ENCODE assay signal across 17 cellular contexts in the genomic region with DNA sequence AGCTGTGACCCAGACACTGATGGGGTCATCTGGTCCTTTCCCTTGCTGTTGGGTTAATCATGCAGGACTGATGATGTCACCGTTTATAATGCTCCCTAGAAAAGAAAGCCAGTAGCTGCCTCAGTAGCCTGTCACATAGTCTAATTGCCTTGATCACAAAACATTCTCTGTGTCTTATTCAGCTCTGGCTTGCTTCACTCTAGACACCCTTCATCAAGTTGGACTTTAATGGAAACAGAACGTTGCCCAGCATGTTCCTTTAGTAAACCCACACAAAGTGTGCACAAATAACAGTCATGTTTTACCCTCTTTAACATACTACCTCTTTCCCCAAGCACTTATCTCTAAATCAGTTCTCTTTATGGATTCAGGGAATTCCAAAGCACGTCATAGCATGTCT.
DNase-seq lines count a peak whose midpoint lies in the region; ATAC-seq, FAIRE-seq and TF ChIP-seq lines count a peak whose summit lies in the region.
"Had no signal": no experiment of that assay in that cellular context is flagged by ENCODE, and none has a peak within 500 bp of the region (broad histone marks: within the 10 kb centered on the region; RNA-seq: fewer than 3 reads in every experiment).

No MANE protein-coding gene starts in this region.

- H3K4me3 ChIP-seq in GM12878 = no peak overlapping the region
- H3K4me3 ChIP-seq in smooth muscle cell = no peak overlapping the region
- H3K4me3 ChIP-seq: esophagus muscularis mucosa, SK-N-MC had no signal

- H3K27ac ChIP-seq in GM12878 (ENCODE audit: control insufficient read depth, insufficient read depth) (no peak overlapping the region), layer of hippocampus (ENCODE audit: low read depth, low read length) (peak overlapping the region; percentile 27), smooth muscle cell (ENCODE audit: low read depth) (peak overlapping the region; percentile 63)
- H3K27ac ChIP-seq: SK-N-MC, VCaP had no signal

- H3K36me3 Mint-ChIP-seq in HFFc6 (ENCODE audit: low read depth) = no peaks in the 10 kb centered on the region
- H3K36me3 Mint-ChIP-seq: activated naive CD8-positive, alpha-beta T cell treated with anti-CD3 and anti-CD28 coated beads, Interleukin-2, amount 10 ng/mL, durations not matched to agents 7 days and 5 days; CD4-positive, CD25-positive, alpha-beta regulatory T cell had no signal

- H3K27me3 Mint-ChIP-seq in HFFc6 (ENCODE audit: insufficient read depth) = no peaks in the 10 kb centered on the region; the same call in 1 of the 2 replicates
- H3K27me3 Mint-ChIP-seq: progenitor cell of endocrine pancreas had no signal

- RAD21 ChIA-PET in GM12878 (lab: Charles Lee; ENCODE audit: unreplicated experiment) = no interaction called here

- H3K9me3 ChIP-seq in GM12878 (replicated peaks; ENCODE audit: control insufficient read depth, insufficient read depth, low read length) = no peaks in the 10 kb centered on the region
- no peaks in the 10 kb centered on the region for H3K9me3 ChIP-seq in smooth muscle cell (replicated peaks; ENCODE audit: low read depth)
- H3K9me3 ChIP-seq: esophagus muscularis mucosa had no signal

- ATAC-seq in GM12878 (peak; percentile 21; the same call in 2 of the 3 replicates), HG03354 (IDR thresholded peaks at IDR 0.05; ENCODE audit: poor library complexity, severe bottlenecking, unreplicated experiment) (no peak)

- H3K4me1 ChIP-seq in GM12878 (ENCODE audit: control insufficient read depth, insufficient read depth, low read length) (no peaks in the 10 kb centered on the region), smooth muscle cell (ENCODE audit: low read depth) (no peaks in the 10 kb centered on the region)

- H3K4me2 ChIP-seq in GM12878 (ENCODE audit: control insufficient read depth, insufficient read depth) (no peak overlapping the region), smooth muscle cell (peak overlapping the region; percentile 25)

- FAIRE-seq in GM12878 (lab: Jason Lieb, UNC) = no peak
- FAIRE-seq: GM18507 had no signal

- no peak overlapping the region for H3K4me3 Mint-ChIP-seq in HFFc6
- H3K4me3 Mint-ChIP-seq: activated naive CD8-positive, alpha-beta T cell treated with anti-CD3 and anti-CD28 coated beads, Interleukin-2, amount 10 ng/mL, durations not matched to agents 7 days and 5 days; CD4-positive, CD25-positive, alpha-beta regulatory T cell had no signal

- peaks cover 14% of the 10 kb centered on the region for H3K4me1 Mint-ChIP-seq in HFFc6 (ENCODE audit: low read depth)
- H3K4me1 Mint-ChIP-seq: activated naive CD8-positive, alpha-beta T cell treated with anti-CD3 and anti-CD28 coated beads, Interleukin-2, amount 10 ng/mL, durations not matched to agents 7 days and 5 days; CD4-positive, CD25-positive, alpha-beta regulatory T cell had no signal

- H2AFZ ChIP-seq in GM12878 (ENCODE audit: control insufficient read depth, low read depth, low read length) (no peak overlapping the region), smooth muscle cell (ENCODE audit: low read depth) (no peak overlapping the region)

- DNase-seq in HFFc6 = peak; percentile 5
- no peak for DNase-seq in GM12878 (ENCODE audit: low read depth, low spot score)
- no peak for DNase-seq in smooth muscle cell (lab: John Stamatoyannopoulos, UW; ENCODE audit: unreplicated experiment)
- no peak for DNase-seq in NCI-H2029 treated with DMSO at 0.1 percent for 48 hours (lab: John Stamatoyannopoulos, UW)
- no peak for DNase-seq in OCI-M1 (lab: John Stamatoyannopoulos, UW)
- DNase-seq: activated CD8-positive, alpha-beta memory T cell treated with anti-CD3 and anti-CD28 coated beads, Interleukin-2, amount 50 U/mL, for 48 hours; activated naive CD8-positive, alpha-beta T cell treated with anti-CD3 and anti-CD28 coated beads, Interleukin-2, amount 10 ng/mL, durations not matched to agents 7 days and 5 days; CD4-positive, CD25-positive, alpha-beta regulatory T cell; H7; stimulated activated naive CD4-positive, alpha-beta T cell had no signal

- CTCF ChIA-PET in GM12878 (lab: Yijun Ruan, JAX) = interaction anchor here (1.2 kb wide), 1 partner anchor 13 kb away, joined by 3 read pairs; no protein-coding TSS in a partner anchor

- TF ChIP-seq RAD21 in GM12878 (IDR thresholded peaks at IDR 0.05; ENCODE audit: insufficient read depth, low read depth, low read length) = no peak

- H3F3A ChIP-seq in smooth muscle cell (ENCODE audit: low read depth) = peaks cover 3% of the 10 kb centered on the region

- H3K36me3 ChIP-seq in GM12878 (ENCODE audit: control insufficient read depth in 2 of 2, insufficient read depth in 2 of 2, low read length in 1 of 2) = no peaks in the 10 kb centered on the region
- no peaks in the 10 kb centered on the region for H3K36me3 ChIP-seq in smooth muscle cell (ENCODE audit: low read depth)
- H3K36me3 ChIP-seq: esophagus muscularis mucosa had no signal

- no peak for TF ChIP-seq EP300 in GM12878 (IDR thresholded peaks at IDR 0.05; ENCODE audit: borderline replicate concordance in 1 of 2, control insufficient read depth in 1 of 2, low read depth in 2 of 2, low read length in 2 of 2)

- no peak overlapping the region for H3K27ac Mint-ChIP-seq in HFFc6
- H3K27ac Mint-ChIP-seq: activated naive CD8-positive, alpha-beta T cell treated with anti-CD3 and anti-CD28 coated beads, Interleukin-2, amount 10 ng/mL, durations not matched to agents 7 days and 5 days; CD4-positive, CD25-positive, alpha-beta regulatory T cell; progenitor cell of endocrine pancreas had no signal

- BruUV-seq in GM12878 (replicated peaks; lab: Mats Ljungman, UMichigan) = no TSS peak

- H4K20me1 ChIP-seq in GM12878 (ENCODE audit: control insufficient read depth, insufficient read depth) (no peaks in the 10 kb centered on the region), smooth muscle cell (ENCODE audit: low read depth) (no peaks in the 10 kb centered on the region)

- 1% methylated on average over 3 of the region's 3 CpGs for WGBS in GM12878 (ENCODE audit: insufficient coverage, insufficient replicate concordance, low lambda C conversion rate, missing lambda C conversion rate)
- 8% methylated on average over 3 of the region's 3 CpGs for WGBS in smooth muscle cell (ENCODE audit: low lambda C conversion rate)

- SMC1A ChIA-PET in GM12878 (lab: Charles Lee; ENCODE audit: uncharacterized antibody, unreplicated experiment) = no interaction called here

- H3K9me3 Mint-ChIP-seq in HFFc6 = 0 out of 2 replicates have a peak, but pooled peaks cover 4% of the 10 kb centered on the region
- H3K9me3 Mint-ChIP-seq: activated naive CD8-positive, alpha-beta T cell treated with anti-CD3 and anti-CD28 coated beads, Interleukin-2, amount 10 ng/mL, durations not matched to agents 7 days and 5 days had no signal

- POLR2A ChIA-PET in GM12878 (lab: Charles Lee) = no interaction called here

- H3K27me3 ChIP-seq in GM12878 (replicated peaks in 1 of 2; ENCODE audit: control insufficient read depth in 2 of 2, insufficient read depth in 2 of 2, low read length in 1 of 2) (no peaks in the 10 kb centered on the region), layer of hippocampus (ENCODE audit: control insufficient read depth, insufficient read depth, low read length) (no peaks in the 10 kb centered on the region), smooth muscle cell (ENCODE audit: low read depth) (no peaks in the 10 kb centered on the region)
- H3K27me3 ChIP-seq: esophagus muscularis mucosa had no signal

- no peak for TF ChIP-seq CTCF in HFFc6 (IDR thresholded peaks at IDR 0.05)
- TF ChIP-seq CTCF in GM12878 (IDR thresholded peaks at IDR 0.05 in 2 of 3, conservative IDR thresholded peaks at IDR 0.05 in 1 of 3; ENCODE audit: control insufficient read depth in 2 of 3, extremely low read depth in 1 of 3, insufficient read depth in 1 of 3, low read depth in 3 of 3, low read length in 3 of 3) = no peak
- no peak for TF ChIP-seq CTCF in smooth muscle cell (IDR thresholded peaks at IDR 0.05; ENCODE audit: borderline replicate concordance, insufficient read depth, poor library complexity, severe bottlenecking)

- H3K79me2 ChIP-seq in GM12878 (ENCODE audit: control insufficient read depth, insufficient read depth, low read length) = no peaks in the 10 kb centered on the region
- H3K79me2 ChIP-seq in smooth muscle cell (ENCODE audit: low read depth) = no peaks in the 10 kb centered on the region

- intact Hi-C loops in GM12878 (cut with micrococcal nuclease; ENCODE audit: unreplicated experiment) = no loop called here

- H3K9ac ChIP-seq in GM12878 (ENCODE audit: control insufficient read depth, insufficient read depth, low read length) = no peak overlapping the region
- H3K9ac ChIP-seq in smooth muscle cell (ENCODE audit: low read depth) = peak overlapping the region; percentile 5

- TF ChIP-seq POLR2A in GM12878 (IDR thresholded peaks at IDR 0.05; ENCODE audit: low read depth, low read length) = no peak

- in situ Hi-C loops in GM12878 (cut with MboI) = no loop called here

TF ChIP-seq in GM12878, 131 proteins besides CTCF, POLR2A, EP300 and RAD21:
- TF ChIP-seq RAD51 (IDR thresholded peaks at IDR 0.05) (no peak), SMARCA5 (IDR thresholded peaks at IDR 0.05) (no peak), ATF7 (IDR thresholded peaks at IDR 0.05; ENCODE audit: low read depth) (0 out of 2 replicates have a peak, but pooled peaks have one; percentile 24)
